In genomic region chr10:46550795-46551700, GRCh38 we compare ENCODE assay signal across 18 cellular contexts. TPM values are rescaled to one million over a fixed set of nuclear protein-coding genes. Genes with fewer than 3 reads are reported as not detected.
DNase-seq lines count a peak whose midpoint lies in the region; ATAC-seq, FAIRE-seq and TF ChIP-seq lines count a peak whose summit lies in the region.
"Had no signal": no experiment of that assay in that cellular context is flagged by ENCODE, and none has a peak within 500 bp of the region (broad histone marks: within the 10 kb centered on the region; RNA-seq: fewer than 3 reads in every experiment).

No MANE protein-coding gene starts in this region.

- H3K36me3 ChIP-seq in pancreas (no peaks in the 10 kb centered on the region), SJCRH30 (no peaks in the 10 kb centered on the region)

- intact Hi-C loops in head of caudate nucleus (cut with DNase I) = no loop called here
- intact Hi-C loops in pancreas (cut with DNase I) = no loop called here

- no peaks in the 10 kb centered on the region for H3K36me3 Mint-ChIP-seq in WTC11
- H3K36me3 Mint-ChIP-seq: activated naive CD4-positive, alpha-beta T cell treated with anti-CD3 and anti-CD28 coated beads, Interleukin-2, amount 50 U/mL, for 24 hours had no signal

- H3K27ac Mint-ChIP-seq in WTC11 = no peak overlapping the region
- H3K27ac Mint-ChIP-seq: activated naive CD4-positive, alpha-beta T cell treated with anti-CD3 and anti-CD28 coated beads, Interleukin-2, amount 50 U/mL, for 24 hours had no signal

- H3K4me3 ChIP-seq in NB4 (ENCODE audit: low read depth, low read length) (no peak overlapping the region), pancreas (no peak overlapping the region), SJCRH30 (no peak overlapping the region)
- H3K4me3 ChIP-seq: stomach had no signal

- H3K27me3 Mint-ChIP-seq in WTC11 (ENCODE audit: low read depth) = no peaks in the 10 kb centered on the region

- no peak for TF ChIP-seq POLR2A in NB4 (IDR thresholded peaks at IDR 0.05; ENCODE audit: extremely low read depth, insufficient read length)

- DNase-seq in NB4 (ENCODE audit: low read depth) (peak; percentile 46), head of caudate nucleus (peak in 31 of 42 donors; percentile 0 to 41 (median 8)), pancreas (peak in 4 of 6 donors; percentile 1 to 58 (median 28)), SJCRH30 (no peak), SK-N-DZ (ENCODE audit: low spot score) (no peak), NCI-H2029 treated with DMSO at 0.1 percent for 48 hours (lab: John Stamatoyannopoulos, UW) (no peak), WTC11 (ENCODE audit: low spot score) (no peak)
- DNase-seq: activated CD4-positive, CD25-positive, alpha-beta regulatory T cell; mesendoderm; NCI-H2107; NK-92 treated with Interleukin-12 subunit alpha and Interleukin-12 subunit beta, amount 100 ng/mL, for 24 hours had no signal

- TF ChIP-seq CTCF in C4-2B (conservative IDR thresholded peaks at IDR 0.05) (no peak), NB4 (IDR thresholded peaks at IDR 0.05; ENCODE audit: low read depth, low read length) (no peak), pancreas (IDR thresholded peaks at IDR 0.05) (no peak), WTC11 (IDR thresholded peaks at IDR 0.05) (no peak)

- CTCF ChIA-PET in WTC11 (lab: Charles Lee) = no interaction called here

- H3K9me3 ChIP-seq in pancreas = no peaks in the 10 kb centered on the region
- H3K9me3 ChIP-seq in SJCRH30 (replicated peaks) = no peaks in the 10 kb centered on the region
- H3K9me3 ChIP-seq: stomach had no signal

- POLR2A ChIA-PET in WTC11 (lab: Charles Lee) = no interaction called here

- peak overlapping the region; percentile 73 for H3K27ac ChIP-seq in C4-2B
- no peak overlapping the region for H3K27ac ChIP-seq in pancreas
- H3K27ac ChIP-seq in SJCRH30 = no peak overlapping the region
- H3K27ac ChIP-seq: HL-60, stomach had no signal

- H3K4me1 ChIP-seq in pancreas (peaks cover 0 to 5% (median 0%) of the 10 kb centered on the region in 3 donors), SJCRH30 (peaks cover 4% of the 10 kb centered on the region; the same call in 1 of the 2 replicates)

- no peak for FAIRE-seq in pancreas (lab: Jason Lieb, UNC)
- FAIRE-seq: H54 had no signal

- no peak overlapping the region for H3K4me3 Mint-ChIP-seq in WTC11
- H3K4me3 Mint-ChIP-seq: activated naive CD4-positive, alpha-beta T cell treated with anti-CD3 and anti-CD28 coated beads, Interleukin-2, amount 50 U/mL, for 24 hours had no signal

- WGBS in pancreas, 2 donors = 80% methylated on average over 8 of the region's 8 CpGs

- H3K4me1 Mint-ChIP-seq in WTC11 = no peaks in the 10 kb centered on the region
- H3K4me1 Mint-ChIP-seq: activated naive CD4-positive, alpha-beta T cell treated with anti-CD3 and anti-CD28 coated beads, Interleukin-2, amount 50 U/mL, for 24 hours had no signal

- ATAC-seq in pancreas (no peak), WTC11 (no peak)
- ATAC-seq: esophagus mucosa had no signal

- H3K9me3 Mint-ChIP-seq in WTC11 = no peaks in the 10 kb centered on the region
- H3K9me3 Mint-ChIP-seq: activated naive CD4-positive, alpha-beta T cell treated with anti-CD3 and anti-CD28 coated beads, Interleukin-2, amount 50 U/mL, for 24 hours had no signal

- H3K27me3 ChIP-seq in pancreas = no peaks in the 10 kb centered on the region
- H3K27me3 ChIP-seq in SJCRH30 = no peaks in the 10 kb centered on the region

TF ChIP-seq in WTC11, 78 proteins besides CTCF, POLR2A, EP300 and RAD21 (continues in another document):
- TF ChIP-seq AR (CRISPR knock-in tag; IDR thresholded peaks at IDR 0.05) = no peak
- TF ChIP-seq NR1H2 (CRISPR knock-in tag; IDR thresholded peaks at IDR 0.05) = no peak
- no peak for TF ChIP-seq E2F5 (CRISPR knock-in tag; IDR thresholded peaks at IDR 0.05)
- no peak for TF ChIP-seq IRF1 (CRISPR knock-in tag; IDR thresholded peaks at IDR 0.05)
- TF ChIP-seq FOXP4 (CRISPR knock-in tag; IDR thresholded peaks at IDR 0.05) = no peak
- TF ChIP-seq ATF3 (CRISPR knock-in tag; conservative IDR thresholded peaks at IDR 0.05) = no peak
- no peak for TF ChIP-seq HMGXB4 (CRISPR knock-in tag; IDR thresholded peaks at IDR 0.05)

RNA-seq across cellular contexts. Expression of gene GPRIN2, which starts 5.4 kb away (rescaled TPM):
- total RNA-seq in pancreas (10 to 100 TPM in 1 of 6 donors, 1 to 10 TPM in 5; 3.7 to 14.0 (median 4.3) TPM), WTC11 (2021) (17.5 to 22.5 TPM (median 20.9 TPM) in 3 replicates)
- polyA plus RNA-seq in pancreas = 10 to 100 TPM in 1 of 2 donors, 1 to 10 TPM in 1; 6.0 to 12.3 TPM
- total RNA-seq in SJCRH30 (2014; rRNA removed; shearing (Covaris generic)) = not detected in 2 replicates
- not detected in 2 replicates for polyA plus RNA-seq in SK-N-DZ (2014; cell fraction: cytosol; rRNA removed)
- polyA plus RNA-seq in SK-N-DZ (2014; cell fraction: nucleus; rRNA removed) = not detected in 2 replicates
- total RNA-seq: SK-MEL-5 had no signal

RNA-seq across cellular contexts. Expression of gene SYT15, which starts 27.9 kb away (rescaled TPM):
- 10 to 100 TPM in 1 of 6 donors, 1 to 10 TPM in 5; 2.1 to 10.7 (median 3.9) TPM for total RNA-seq in pancreas
- 1 to 10 TPM; 2.7 to 3.7 TPM for polyA plus RNA-seq in pancreas
- 0.08 TPM in 1 of 2 replicates, not detected in the other for total RNA-seq in SJCRH30 (2014; rRNA removed; shearing (Covaris generic))
- polyA plus RNA-seq in SK-N-DZ (2014; cell fraction: cytosol; rRNA removed) = not detected in 2 replicates
- 0.02 TPM in 2 replicates for polyA plus RNA-seq in SK-N-DZ (2014; cell fraction: nucleus; rRNA removed)
- total RNA-seq in WTC11 (2021) = 1.2 to 1.6 TPM (median 1.5 TPM) in 3 replicates
- total RNA-seq: SK-MEL-5 had no signal

Comparison
In these comparisons a context has a peak if more than half of its experiments do, and no peak if none do; other contexts are left out.
1. DNase-seq: peak in NB4 (single experiment), head of caudate nucleus (31 of 42) and pancreas (4 of 6); none in SJCRH30 (0 of 2), SK-N-DZ (single experiment), NCI-H2029 treated with DMSO at 0.1 percent for 48 hours (single experiment) and WTC11 (single experiment).